In genomic region chr5:92565673-92566072, GRCh38 we compare ENCODE assay signal across 1 cellular context.
TF ChIP-seq lines count a peak whose summit lies in the region.

No MANE protein-coding gene starts in this region.

TF ChIP-seq in HEK293, 187 proteins besides CTCF, POLR2A, EP300 and RAD21 (continued from another document):
- TF ChIP-seq PRDM6 (tag by site-specific recombination; IDR thresholded peaks at IDR 0.05), result peak; percentile 82
- no peak for TF ChIP-seq ZNF48 (tag by site-specific recombination; IDR thresholded peaks at IDR 0.05)
- no peak for TF ChIP-seq SCRT1 (tag by site-specific recombination; IDR thresholded peaks at IDR 0.05; ENCODE audit: borderline replicate concordance)
- peak; percentile 63 for TF ChIP-seq KLF1 (tag by site-specific recombination; IDR thresholded peaks at IDR 0.05)
- no peak for TF ChIP-seq ZNF555 (tag by site-specific recombination; conservative IDR thresholded peaks at IDR 0.05)
- TF ChIP-seq ZXDB (tag by site-specific recombination; IDR thresholded peaks at IDR 0.05), result 0 out of 2 replicates have a peak, but pooled peaks have one; percentile 59
- TF ChIP-seq SETDB1 (IDR thresholded peaks at IDR 0.05; ENCODE audit: insufficient read length, low read length), result no peak
- no peak; the same call in 1 of the 2 replicates for TF ChIP-seq ZNF580 (tag by site-specific recombination; IDR thresholded peaks at IDR 0.05)
- no peak for TF ChIP-seq ZNF747 (tag by site-specific recombination; IDR thresholded peaks at IDR 0.05)
- 0 out of 2 replicates have a peak, but pooled peaks have one; percentile 25 for TF ChIP-seq GLI2 (tag by site-specific recombination; IDR thresholded peaks at IDR 0.05; ENCODE audit: borderline replicate concordance, low read depth)
- no peak for TF ChIP-seq HOXA7 (CRISPR knock-in tag; IDR thresholded peaks at IDR 0.05; ENCODE audit: borderline replicate concordance)
- TF ChIP-seq ZNF221 (tag by site-specific recombination; IDR thresholded peaks at IDR 0.05; ENCODE audit: borderline replicate concordance), result no peak
- TF ChIP-seq ZNF114 (tag by site-specific recombination; IDR thresholded peaks at IDR 0.05), result no peak
- TF ChIP-seq ZBTB20 (tag by site-specific recombination; IDR thresholded peaks at IDR 0.05), result no peak
- TF ChIP-seq KLF8 (tag by site-specific recombination; IDR thresholded peaks at IDR 0.05), result peak; percentile 29; the same call in 1 of the 2 replicates
- peak; percentile 93 for TF ChIP-seq WT1 (tag by site-specific recombination; IDR thresholded peaks at IDR 0.05)
- peak; percentile 53 for TF ChIP-seq KLF10 (tag by site-specific recombination; IDR thresholded peaks at IDR 0.05)
- TF ChIP-seq ZNF350 (tag by site-specific recombination; IDR thresholded peaks at IDR 0.05), result no peak
- no peak for TF ChIP-seq ZNF549 (tag by site-specific recombination; IDR thresholded peaks at IDR 0.05)
- TF ChIP-seq AEBP2 (tag by site-specific recombination; IDR thresholded peaks at IDR 0.05; ENCODE audit: borderline replicate concordance), result no peak
- peak; percentile 70; the same call in 1 of the 2 replicates for TF ChIP-seq BCL11A (tag by site-specific recombination; IDR thresholded peaks at IDR 0.05; ENCODE audit: low read depth)
- TF ChIP-seq MZF1 (tag by site-specific recombination; IDR thresholded peaks at IDR 0.05; ENCODE audit: borderline replicate concordance), result peak; percentile 13; the same call in 1 of the 2 replicates
- no peak for TF ChIP-seq ZNF548 (tag by site-specific recombination; IDR thresholded peaks at IDR 0.05)
- peak; percentile 84 for TF ChIP-seq ZNF843 (tag by site-specific recombination; IDR thresholded peaks at IDR 0.05)
- TF ChIP-seq ZNF302 (tag by site-specific recombination; IDR thresholded peaks at IDR 0.05; ENCODE audit: low read depth), result no peak
- TF ChIP-seq ZNF10 (tag by site-specific recombination; IDR thresholded peaks at IDR 0.05), result no peak
- TF ChIP-seq ZFP69B (tag by site-specific recombination; IDR thresholded peaks at IDR 0.05), result no peak
- TF ChIP-seq ZNF274 (IDR thresholded peaks at IDR 0.05; ENCODE audit: low read length), result no peak
- TF ChIP-seq ZNF274 (tag by site-specific recombination; IDR thresholded peaks at IDR 0.05; ENCODE audit: borderline replicate concordance), result no peak
- no peak for TF ChIP-seq ZNF37A (tag by site-specific recombination; IDR thresholded peaks at IDR 0.05)
- TF ChIP-seq ZBTB21 (tag by site-specific recombination; IDR thresholded peaks at IDR 0.05), result no peak
- TF ChIP-seq ZNF514 (tag by site-specific recombination; IDR thresholded peaks at IDR 0.05), result no peak
- no peak for TF ChIP-seq ZNF561 (tag by site-specific recombination; IDR thresholded peaks at IDR 0.05; ENCODE audit: borderline replicate concordance)
- TF ChIP-seq ZNF513 (tag by site-specific recombination; IDR thresholded peaks at IDR 0.05), result 0 out of 2 replicates have a peak, but pooled peaks have one; percentile 13
- TF ChIP-seq BCL11B (tag by site-specific recombination; IDR thresholded peaks at IDR 0.05; ENCODE audit: low read depth), result peak; percentile 69
- no peak for TF ChIP-seq ZNF121 (tag by site-specific recombination; IDR thresholded peaks at IDR 0.05)
- TF ChIP-seq ZNF596 (tag by site-specific recombination; IDR thresholded peaks at IDR 0.05), result 0 out of 2 replicates have a peak, but pooled peaks have one; percentile 27
- TF ChIP-seq ZBTB10 (tag by site-specific recombination; IDR thresholded peaks at IDR 0.05), result no peak
- no peak for TF ChIP-seq ZNF654 (tag by site-specific recombination; IDR thresholded peaks at IDR 0.05; ENCODE audit: low read depth)
- TF ChIP-seq ZNF660 (tag by site-specific recombination; IDR thresholded peaks at IDR 0.05), result no peak
- peak; percentile 95 for TF ChIP-seq OSR2 (tag by site-specific recombination; IDR thresholded peaks at IDR 0.05)
- TF ChIP-seq ZNF266 (tag by site-specific recombination; IDR thresholded peaks at IDR 0.05; ENCODE audit: low read depth), result no peak
- TF ChIP-seq ZNF18 (tag by site-specific recombination; IDR thresholded peaks at IDR 0.05), result peak; percentile 33; the same call in 1 of the 2 replicates
- TF ChIP-seq GLIS1 (tag by site-specific recombination; IDR thresholded peaks at IDR 0.05), result 0 out of 2 replicates have a peak, but pooled peaks have one; percentile 10
- peak; percentile 62 for TF ChIP-seq FEZF1 (tag by site-specific recombination; IDR thresholded peaks at IDR 0.05)
- no peak for TF ChIP-seq ZNF785 (tag by site-specific recombination; IDR thresholded peaks at IDR 0.05)
- no peak for TF ChIP-seq KLF9 (tag by site-specific recombination; IDR thresholded peaks at IDR 0.05; ENCODE audit: low read depth)
- TF ChIP-seq PRDM4 (tag by site-specific recombination; IDR thresholded peaks at IDR 0.05), result peak; percentile 98
- TF ChIP-seq SCRT2 (tag by site-specific recombination; IDR thresholded peaks at IDR 0.05), result no peak
- TF ChIP-seq ZNF239 (tag by site-specific recombination; IDR thresholded peaks at IDR 0.05), result no peak
- TF ChIP-seq OVOL3 (tag by site-specific recombination; IDR thresholded peaks at IDR 0.05), result peak; percentile 12; the same call in 1 of the 2 replicates
- no peak for TF ChIP-seq ATF2 (tag by site-specific recombination; IDR thresholded peaks at IDR 0.05; ENCODE audit: low read depth)
- no peak for TF ChIP-seq ZNF335 (tag by site-specific recombination; conservative IDR thresholded peaks at IDR 0.05)
- no peak for TF ChIP-seq ZNF362 (tag by site-specific recombination; IDR thresholded peaks at IDR 0.05)
- TF ChIP-seq ZNF610 (tag by site-specific recombination; IDR thresholded peaks at IDR 0.05; ENCODE audit: borderline replicate concordance), result no peak
- TF ChIP-seq ZNF19 (tag by site-specific recombination; IDR thresholded peaks at IDR 0.05; ENCODE audit: low read depth), result no peak
- TF ChIP-seq ZNF670 (tag by site-specific recombination; IDR thresholded peaks at IDR 0.05; ENCODE audit: low read depth), result no peak
- no peak for TF ChIP-seq ZFP41 (tag by site-specific recombination; IDR thresholded peaks at IDR 0.05; ENCODE audit: borderline replicate concordance)
- no peak for TF ChIP-seq ZNF132 (tag by site-specific recombination; IDR thresholded peaks at IDR 0.05; ENCODE audit: borderline replicate concordance)
